Comparison of ENCODE assay signal across 8 cellular contexts in the genomic region with DNA sequence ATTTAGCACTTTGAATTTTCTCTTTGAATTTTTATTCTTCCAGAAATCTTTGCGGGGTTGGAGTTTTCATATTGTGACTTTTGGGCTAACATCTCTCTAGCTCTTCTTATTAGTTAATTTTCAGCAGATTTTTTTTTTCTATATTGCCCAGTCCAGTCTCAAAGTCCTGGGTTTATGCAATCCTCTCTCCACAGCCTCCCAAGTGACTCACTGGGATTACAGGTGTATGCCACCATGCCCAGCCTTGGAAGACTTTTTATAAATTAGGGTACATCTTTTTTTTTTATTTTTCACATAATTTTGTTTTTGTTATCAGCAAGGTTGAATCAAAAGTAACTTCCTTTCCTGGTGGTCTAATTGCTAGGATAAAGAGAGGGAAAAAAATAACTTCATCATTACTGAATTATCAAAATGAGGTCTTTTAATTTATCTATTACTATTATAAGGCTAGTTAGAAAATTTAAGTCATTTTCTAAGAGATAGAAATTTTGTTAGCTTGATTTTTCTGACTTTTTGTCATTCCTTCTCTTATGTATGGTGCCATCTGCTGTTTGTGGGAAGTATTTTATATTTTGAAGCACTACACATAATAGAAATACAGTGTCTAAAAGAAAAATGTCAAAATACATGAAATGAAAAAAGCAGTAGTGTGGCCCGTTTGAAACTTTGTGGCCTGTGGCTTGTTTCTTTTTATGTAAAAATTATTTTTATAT.
DNase-seq lines count a peak whose midpoint lies in the region; ATAC-seq, FAIRE-seq and TF ChIP-seq lines count a peak whose summit lies in the region.

No MANE protein-coding gene starts in this region.

- no peaks in the 10 kb centered on the region for H3K4me1 Mint-ChIP-seq in activated T-cell treated with anti-CD3 and anti-CD28 coated beads, Interleukin-2, amount 50 U/mL, for 72 hours (ENCODE audit: low read depth)

- H3K36me3 ChIP-seq in SU-DHL-6 (ENCODE audit: low read length): peaks cover 3% of the 10 kb centered on the region; the same call in 1 of the 2 replicates

- no peak for ATAC-seq in activated T-cell treated with anti-CD3 and anti-CD28 coated beads, Interleukin-2, amount 50 U/mL, for 72 hours (replicated peaks in 1 of 2)
- ATAC-seq in GM21367 (IDR thresholded peaks at IDR 0.05; ENCODE audit: unreplicated experiment): no peak

- FAIRE-seq in islet of Langerhans (lab: Jason Lieb, UNC): peak; percentile 88

- H3K9me3 ChIP-seq in SU-DHL-6 (ENCODE audit: insufficient read depth, low read length): no peaks in the 10 kb centered on the region

- H3K27me3 Mint-ChIP-seq in activated T-cell treated with anti-CD3 and anti-CD28 coated beads, Interleukin-2, amount 50 U/mL, for 72 hours (ENCODE audit: low read depth): no peaks in the 10 kb centered on the region

- peak overlapping the region; percentile 56 for H3K4me2 ChIP-seq in SU-DHL-6 (ENCODE audit: low read depth, low read length, poor library complexity, severe bottlenecking)

- no peaks in the 10 kb centered on the region for H3K9me3 Mint-ChIP-seq in activated T-cell treated with anti-CD3 and anti-CD28 coated beads, Interleukin-2, amount 50 U/mL, for 72 hours

- no peak overlapping the region for H3K27ac Mint-ChIP-seq in activated T-cell treated with anti-CD3 and anti-CD28 coated beads, Interleukin-2, amount 50 U/mL, for 72 hours

- H3K9me2 ChIP-seq in SU-DHL-6 (replicated peaks; ENCODE audit: insufficient read depth, low read length): no peaks in the 10 kb centered on the region

- H2AFZ ChIP-seq in SU-DHL-6 (ENCODE audit: low read depth, low read length, severe bottlenecking): peak overlapping the region; percentile 27

- DNase-seq in Ammon's horn (ENCODE audit: low spot score) (peak; percentile 34), HEK293T (ENCODE audit: extremely low spot score) (peak; percentile 10), GDM1 (lab: John Stamatoyannopoulos, UW) (no peak)
- DNase-seq in activated T-cell treated with anti-CD3 and anti-CD28 coated beads, Interleukin-2, amount 50 U/mL, for 72 hours: no peak
- DNase-seq in activated CD4-positive, alpha-beta T cell treated with anti-CD3 and anti-CD28 coated beads, Interleukin-2, amount 50 U/mL, for 48 hours: no peak

- no peaks in the 10 kb centered on the region for H4K20me1 ChIP-seq in SU-DHL-6 (ENCODE audit: low read depth, low read length)

- peak overlapping the region; percentile 66 for H3K27ac ChIP-seq in SU-DHL-6 (ENCODE audit: low read depth, low read length)

- peak overlapping the region; percentile 49 for H3K9ac ChIP-seq in SU-DHL-6 (ENCODE audit: low read length)

- POLR2A ChIA-PET in HEK293T (lab: Yijun Ruan, JAX): no interaction called here

- no peaks in the 10 kb centered on the region for H3K79me2 ChIP-seq in SU-DHL-6 (ENCODE audit: insufficient read depth, low read length)

- no peaks in the 10 kb centered on the region for H3K27me3 ChIP-seq in SU-DHL-6 (ENCODE audit: low read length)

- CTCF ChIA-PET in HEK293T (lab: Yijun Ruan, JAX): interaction anchor here (0.6 to 1.0 kb wide), 5 partner anchors 28 to 464 kb away, joined by 3 to 8 read pairs (median 4); no protein-coding TSS in a partner anchor

- peak; percentile 36 for TF ChIP-seq CTCF in SU-DHL-6 (IDR thresholded peaks at IDR 0.05; ENCODE audit: insufficient read depth, low read length, poor library complexity, severe bottlenecking)

- H3K4me3 Mint-ChIP-seq in activated T-cell treated with anti-CD3 and anti-CD28 coated beads, Interleukin-2, amount 50 U/mL, for 72 hours: no peak overlapping the region

- H3K4me3 ChIP-seq in SU-DHL-6 (ENCODE audit: insufficient read depth, low read length, poor library complexity, severe bottlenecking): peak overlapping the region; percentile 21

- peaks cover 16% of the 10 kb centered on the region for H3F3A ChIP-seq in SU-DHL-6 (ENCODE audit: insufficient read depth)

- H3K36me3 Mint-ChIP-seq in activated T-cell treated with anti-CD3 and anti-CD28 coated beads, Interleukin-2, amount 50 U/mL, for 72 hours (ENCODE audit: insufficient read depth in 2 of 2): no peaks in the 10 kb centered on the region

TF ChIP-seq in HEK293T, 16 proteins besides CTCF, POLR2A, EP300 and RAD21:
- TF ChIP-seq TARDBP (IDR thresholded peaks at IDR 0.05) (no peak), L3MBTL2 (conservative IDR thresholded peaks at IDR 0.05) (no peak)

Comparison
In these comparisons a context has a peak if more than half of its experiments do, and no peak if none do; other contexts are left out.
1. DNase-seq: peak in Ammon's horn (single experiment) and HEK293T (single experiment); none in activated T-cell treated with anti-CD3 and anti-CD28 coated beads, Interleukin-2, amount 50 U/mL, for 72 hours (0 of 2), GDM1 (single experiment) and activated CD4-positive, alpha-beta T cell treated with anti-CD3 and anti-CD28 coated beads, Interleukin-2, amount 50 U/mL, for 48 hours (0 of 2).